In the genomic region with DNA sequence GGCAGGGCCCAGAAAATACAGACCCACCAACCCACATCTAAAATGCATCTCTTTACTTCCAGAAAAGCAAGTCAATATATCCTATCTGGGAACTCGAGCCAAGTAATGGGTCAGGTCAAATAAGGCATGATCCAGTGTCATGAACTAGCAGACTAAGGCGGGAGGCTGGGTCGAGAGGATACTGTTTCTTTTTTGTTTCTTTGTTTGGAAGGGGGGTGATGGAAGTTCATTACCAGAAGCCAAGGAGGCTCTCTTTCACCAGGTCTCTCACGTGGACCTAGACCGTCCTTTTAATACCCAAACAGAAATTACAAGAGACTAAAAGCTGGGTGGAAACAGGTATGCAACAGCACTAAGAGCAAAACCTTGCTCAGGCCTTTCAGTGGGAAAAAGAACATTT, we compare ENCODE assay signal across 1 cellular context.
TF ChIP-seq lines count a peak whose summit lies in the region.

No MANE protein-coding gene starts in this region.

TF ChIP-seq in H1, 55 proteins besides CTCF, POLR2A, EP300 and RAD21 (continued from another document):
- TF ChIP-seq, protein P1, sequence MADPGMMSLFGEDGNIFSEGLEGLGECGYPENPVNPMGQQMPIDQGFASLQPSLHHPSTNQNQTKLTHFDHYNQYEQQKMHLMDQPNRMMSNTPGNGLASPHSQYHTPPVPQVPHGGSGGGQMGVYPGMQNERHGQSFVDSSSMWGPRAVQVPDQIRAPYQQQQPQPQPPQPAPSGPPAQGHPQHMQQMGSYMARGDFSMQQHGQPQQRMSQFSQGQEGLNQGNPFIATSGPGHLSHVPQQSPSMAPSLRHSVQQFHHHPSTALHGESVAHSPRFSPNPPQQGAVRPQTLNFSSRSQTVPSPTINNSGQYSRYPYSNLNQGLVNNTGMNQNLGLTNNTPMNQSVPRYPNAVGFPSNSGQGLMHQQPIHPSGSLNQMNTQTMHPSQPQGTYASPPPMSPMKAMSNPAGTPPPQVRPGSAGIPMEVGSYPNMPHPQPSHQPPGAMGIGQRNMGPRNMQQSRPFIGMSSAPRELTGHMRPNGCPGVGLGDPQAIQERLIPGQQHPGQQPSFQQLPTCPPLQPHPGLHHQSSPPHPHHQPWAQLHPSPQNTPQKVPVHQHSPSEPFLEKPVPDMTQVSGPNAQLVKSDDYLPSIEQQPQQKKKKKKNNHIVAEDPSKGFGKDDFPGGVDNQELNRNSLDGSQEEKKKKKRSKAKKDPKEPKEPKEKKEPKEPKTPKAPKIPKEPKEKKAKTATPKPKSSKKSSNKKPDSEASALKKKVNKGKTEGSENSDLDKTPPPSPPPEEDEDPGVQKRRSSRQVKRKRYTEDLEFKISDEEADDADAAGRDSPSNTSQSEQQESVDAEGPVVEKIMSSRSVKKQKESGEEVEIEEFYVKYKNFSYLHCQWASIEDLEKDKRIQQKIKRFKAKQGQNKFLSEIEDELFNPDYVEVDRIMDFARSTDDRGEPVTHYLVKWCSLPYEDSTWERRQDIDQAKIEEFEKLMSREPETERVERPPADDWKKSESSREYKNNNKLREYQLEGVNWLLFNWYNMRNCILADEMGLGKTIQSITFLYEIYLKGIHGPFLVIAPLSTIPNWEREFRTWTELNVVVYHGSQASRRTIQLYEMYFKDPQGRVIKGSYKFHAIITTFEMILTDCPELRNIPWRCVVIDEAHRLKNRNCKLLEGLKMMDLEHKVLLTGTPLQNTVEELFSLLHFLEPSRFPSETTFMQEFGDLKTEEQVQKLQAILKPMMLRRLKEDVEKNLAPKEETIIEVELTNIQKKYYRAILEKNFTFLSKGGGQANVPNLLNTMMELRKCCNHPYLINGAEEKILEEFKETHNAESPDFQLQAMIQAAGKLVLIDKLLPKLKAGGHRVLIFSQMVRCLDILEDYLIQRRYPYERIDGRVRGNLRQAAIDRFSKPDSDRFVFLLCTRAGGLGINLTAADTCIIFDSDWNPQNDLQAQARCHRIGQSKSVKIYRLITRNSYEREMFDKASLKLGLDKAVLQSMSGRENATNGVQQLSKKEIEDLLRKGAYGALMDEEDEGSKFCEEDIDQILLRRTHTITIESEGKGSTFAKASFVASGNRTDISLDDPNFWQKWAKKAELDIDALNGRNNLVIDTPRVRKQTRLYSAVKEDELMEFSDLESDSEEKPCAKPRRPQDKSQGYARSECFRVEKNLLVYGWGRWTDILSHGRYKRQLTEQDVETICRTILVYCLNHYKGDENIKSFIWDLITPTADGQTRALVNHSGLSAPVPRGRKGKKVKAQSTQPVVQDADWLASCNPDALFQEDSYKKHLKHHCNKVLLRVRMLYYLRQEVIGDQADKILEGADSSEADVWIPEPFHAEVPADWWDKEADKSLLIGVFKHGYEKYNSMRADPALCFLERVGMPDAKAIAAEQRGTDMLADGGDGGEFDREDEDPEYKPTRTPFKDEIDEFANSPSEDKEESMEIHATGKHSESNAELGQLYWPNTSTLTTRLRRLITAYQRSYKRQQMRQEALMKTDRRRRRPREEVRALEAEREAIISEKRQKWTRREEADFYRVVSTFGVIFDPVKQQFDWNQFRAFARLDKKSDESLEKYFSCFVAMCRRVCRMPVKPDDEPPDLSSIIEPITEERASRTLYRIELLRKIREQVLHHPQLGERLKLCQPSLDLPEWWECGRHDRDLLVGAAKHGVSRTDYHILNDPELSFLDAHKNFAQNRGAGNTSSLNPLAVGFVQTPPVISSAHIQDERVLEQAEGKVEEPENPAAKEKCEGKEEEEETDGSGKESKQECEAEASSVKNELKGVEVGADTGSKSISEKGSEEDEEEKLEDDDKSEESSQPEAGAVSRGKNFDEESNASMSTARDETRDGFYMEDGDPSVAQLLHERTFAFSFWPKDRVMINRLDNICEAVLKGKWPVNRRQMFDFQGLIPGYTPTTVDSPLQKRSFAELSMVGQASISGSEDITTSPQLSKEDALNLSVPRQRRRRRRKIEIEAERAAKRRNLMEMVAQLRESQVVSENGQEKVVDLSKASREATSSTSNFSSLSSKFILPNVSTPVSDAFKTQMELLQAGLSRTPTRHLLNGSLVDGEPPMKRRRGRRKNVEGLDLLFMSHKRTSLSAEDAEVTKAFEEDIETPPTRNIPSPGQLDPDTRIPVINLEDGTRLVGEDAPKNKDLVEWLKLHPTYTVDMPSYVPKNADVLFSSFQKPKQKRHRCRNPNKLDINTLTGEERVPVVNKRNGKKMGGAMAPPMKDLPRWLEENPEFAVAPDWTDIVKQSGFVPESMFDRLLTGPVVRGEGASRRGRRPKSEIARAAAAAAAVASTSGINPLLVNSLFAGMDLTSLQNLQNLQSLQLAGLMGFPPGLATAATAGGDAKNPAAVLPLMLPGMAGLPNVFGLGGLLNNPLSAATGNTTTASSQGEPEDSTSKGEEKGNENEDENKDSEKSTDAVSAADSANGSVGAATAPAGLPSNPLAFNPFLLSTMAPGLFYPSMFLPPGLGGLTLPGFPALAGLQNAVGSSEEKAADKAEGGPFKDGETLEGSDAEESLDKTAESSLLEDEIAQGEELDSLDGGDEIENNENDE (IDR thresholded peaks at IDR 0.05; ENCODE audit: insufficient replicate concordance, low read length) = no peak
